8 cellular contexts compared by ENCODE assay signal in genomic region chr2:171999604-172000469, GRCh38. TPM values are rescaled to one million over a fixed set of nuclear protein-coding genes. Genes with fewer than 3 reads are reported as not detected.
DNase-seq lines count a peak whose midpoint lies in the region; TF ChIP-seq lines count a peak whose summit lies in the region.

Gene METAP1D (plus strand): TSS chr2:171999953. CDS start chr2:171999970, 17 bp downstream.

- H3K27ac ChIP-seq in H9 (ENCODE audit: insufficient read length, low read depth, low read length): peak within 1 kb of the TSS; percentile 5
- peak within 1 kb of the TSS; percentile 24 for H3K27ac ChIP-seq in neural cell (ENCODE audit: low read length)

- no peak within 1 kb of the TSS for H2BK5ac ChIP-seq in H9 (ENCODE audit: insufficient read length, low read length)

- H2BK20ac ChIP-seq in H9 (ENCODE audit: low read depth, low read length, poor library complexity, severe bottlenecking): no peak within 1 kb of the TSS

- H3K4ac ChIP-seq in H9 (ENCODE audit: low read depth, low read length): no peak within 1 kb of the TSS

- H4K5ac ChIP-seq in H9 (ENCODE audit: insufficient read length, low read depth, low read length): peak within 1 kb of the TSS; percentile 98

- DNase-seq in G401 (ENCODE audit: low spot score) (peak; percentile 93), H9 (peak; percentile 95), fibroblast of villous mesenchyme (ENCODE audit: low read depth) (peak; percentile 88)
- peak; percentile 95 for DNase-seq in activated effector memory CD4-positive, alpha-beta T cell treated with anti-CD3 and anti-CD28 coated beads, Interleukin-2, amount 50 U/mL, for 16 hours

- no peak; the same call in 2 of the 3 replicates for TF ChIP-seq CTCF in H9 (conservative IDR thresholded peaks at IDR 0.05)
- no peak for TF ChIP-seq CTCF in Loucy (conservative IDR thresholded peaks at IDR 0.05; ENCODE audit: low read length)
- no peak for TF ChIP-seq CTCF in fibroblast of villous mesenchyme (IDR thresholded peaks at IDR 0.05; ENCODE audit: insufficient read depth, low read depth, low read length)
- TF ChIP-seq CTCF in neural cell (IDR thresholded peaks at IDR 0.05; ENCODE audit: poor library complexity, severe bottlenecking): peak; percentile 2

- H3K4me1 Mint-ChIP-seq in H9: peaks cover 16% of the 10 kb centered on the region in 2 experiments
- peaks cover 35% of the 10 kb centered on the region for H3K4me1 Mint-ChIP-seq in stimulated activated naive CD8-positive, alpha-beta T cell treated with anti-CD3 and anti-CD28 coated beads, Interleukin-15, Interleukin-2, amounts not matched to agents 100 ng/mL and 50 ng/mL, for 24 hours (ENCODE audit: low read depth)

- TF ChIP-seq POLR2A in Raji (IDR thresholded peaks at IDR 0.05; ENCODE audit: insufficient read depth, low read depth, low read length): peak; percentile 97

- no peaks in the 10 kb centered on the region for H3K36me3 ChIP-seq in Loucy (ENCODE audit: insufficient read depth, low read length)
- H3K36me3 ChIP-seq in neural cell (ENCODE audit: insufficient read depth, low read length): no peaks in the 10 kb centered on the region

- peak within 1 kb of the TSS; percentile 98 for H3K9ac ChIP-seq in H9 (ENCODE audit: extremely low read depth, insufficient read length, low read length)
- H3K9ac ChIP-seq in Loucy (ENCODE audit: low read depth, low read length, poor library complexity, severe bottlenecking): peak within 1 kb of the TSS; percentile 68
- H3K9ac ChIP-seq in neural cell (ENCODE audit: low read length): peak within 1 kb of the TSS; percentile 63

- H3K9me2 ChIP-seq in Loucy (replicated peaks; ENCODE audit: low read depth, low read length): no peaks in the 10 kb centered on the region
- no peaks in the 10 kb centered on the region for H3K9me2 ChIP-seq in neural cell (ENCODE audit: insufficient read depth, low read length)

- H3F3A ChIP-seq in Loucy (ENCODE audit: low read depth): no peaks in the 10 kb centered on the region
- no peaks in the 10 kb centered on the region for H3F3A ChIP-seq in neural cell (ENCODE audit: insufficient read depth, low read length, poor library complexity, severe bottlenecking)

- H3K23ac ChIP-seq in H9 (ENCODE audit: insufficient read length, low read depth, low read length): no peak within 1 kb of the TSS

- no peak within 1 kb of the TSS for H2AK5ac ChIP-seq in H9 (ENCODE audit: insufficient read length, low read length)

- H3K27me3 ChIP-seq in H9 (ENCODE audit: insufficient read depth, low read length): no peaks in the 10 kb centered on the region
- H3K27me3 ChIP-seq in Loucy (ENCODE audit: insufficient read depth, low read length, poor library complexity, severe bottlenecking): no peaks in the 10 kb centered on the region
- no peaks in the 10 kb centered on the region for H3K27me3 ChIP-seq in neural cell (ENCODE audit: insufficient read depth, low read depth, low read length)

- no peaks in the 10 kb centered on the region for H3K79me2 ChIP-seq in H9 (ENCODE audit: insufficient read depth, low read length)
- H3K79me2 ChIP-seq in Loucy (ENCODE audit: insufficient read depth, low read length): no peaks in the 10 kb centered on the region
- no peaks in the 10 kb centered on the region for H3K79me2 ChIP-seq in neural cell (replicated peaks; ENCODE audit: insufficient read depth, low read length)

- no peak within 1 kb of the TSS for H2BK120ac ChIP-seq in H9 (ENCODE audit: low read depth, low read length, poor library complexity, severe bottlenecking)

- H3K36me3 Mint-ChIP-seq in H9 (ENCODE audit: insufficient read depth in 1 of 3, low read depth in 3 of 3): no peaks in the 10 kb centered on the region
- H3K36me3 Mint-ChIP-seq in stimulated activated naive CD8-positive, alpha-beta T cell treated with anti-CD3 and anti-CD28 coated beads, Interleukin-15, Interleukin-2, amounts not matched to agents 100 ng/mL and 50 ng/mL, for 24 hours (ENCODE audit: low read depth): peaks cover 4% of the 10 kb centered on the region

- in situ Hi-C loops in G401 (cut with HindIII; ENCODE audit: low sequenced_read_pairs): no loop called here

- TF ChIP-seq EP300 in neural cell (conservative IDR thresholded peaks at IDR 0.05; ENCODE audit: poor library complexity, severe bottlenecking): peak; percentile 77

- peak within 1 kb of the TSS; percentile 14 for H3K56ac ChIP-seq in H9 (ENCODE audit: insufficient read length, low read depth, low read length)

- peaks cover 22% of the 10 kb centered on the region for H3K27me3 Mint-ChIP-seq in H9 (ENCODE audit: low read depth)
- peaks cover 11% of the 10 kb centered on the region for H3K27me3 Mint-ChIP-seq in stimulated activated naive CD8-positive, alpha-beta T cell treated with anti-CD3 and anti-CD28 coated beads, Interleukin-15, Interleukin-2, amounts not matched to agents 100 ng/mL and 50 ng/mL, for 24 hours

- H4K91ac ChIP-seq in H9 (ENCODE audit: insufficient read length, low read depth, low read length): no peak within 1 kb of the TSS

- H3K4me2 ChIP-seq in H9 (ENCODE audit: insufficient read depth, insufficient read length, low read length): peak within 1 kb of the TSS; percentile 72
- peak within 1 kb of the TSS; percentile 91 for H3K4me2 ChIP-seq in Loucy (ENCODE audit: low read depth, low read length, poor library complexity, severe bottlenecking)
- H3K4me2 ChIP-seq in neural cell (ENCODE audit: low read length): peak within 1 kb of the TSS; percentile 69

- H2BK15ac ChIP-seq in H9 (ENCODE audit: low read depth, low read length): no peak within 1 kb of the TSS

- H3K9me3 ChIP-seq in H9 (ENCODE audit: control insufficient read depth, low read depth, low read length) (no peaks in the 10 kb centered on the region), Loucy (ENCODE audit: insufficient read depth, low read depth, low read length) (no peaks in the 10 kb centered on the region), neural cell (ENCODE audit: low read length) (no peaks in the 10 kb centered on the region)

- H3K18ac ChIP-seq in H9 (ENCODE audit: insufficient read length, low read depth, low read length): peak within 1 kb of the TSS; percentile 82

- H3K4me3 ChIP-seq in Loucy (ENCODE audit: low read length, poor library complexity, severe bottlenecking) (peak within 1 kb of the TSS; percentile 88), fibroblast of villous mesenchyme (ENCODE audit: low read depth, low read length) (peak within 1 kb of the TSS; percentile 89), neural cell (ENCODE audit: low read length) (peak within 1 kb of the TSS; percentile 86)

- no peaks in the 10 kb centered on the region for H4K20me1 ChIP-seq in H9 (ENCODE audit: control insufficient read depth, insufficient read depth, insufficient read length)
- H4K20me1 ChIP-seq in Loucy (ENCODE audit: insufficient read depth, low read length, poor library complexity, severe bottlenecking): no peaks in the 10 kb centered on the region
- H4K20me1 ChIP-seq in neural cell (ENCODE audit: insufficient read depth): no peaks in the 10 kb centered on the region

- peak within 1 kb of the TSS; percentile 91; the same call in 1 of the 2 replicates for H3K14ac ChIP-seq in H9 (ENCODE audit: insufficient read depth, low read length)

- peak; percentile 58 for TF ChIP-seq RAD21 in neural cell (conservative IDR thresholded peaks at IDR 0.05)

- H3K4me3 Mint-ChIP-seq in H9: peak within 1 kb of the TSS; percentile 83 to 94
- H3K4me3 Mint-ChIP-seq in stimulated activated naive CD8-positive, alpha-beta T cell treated with anti-CD3 and anti-CD28 coated beads, Interleukin-15, Interleukin-2, amounts not matched to agents 100 ng/mL and 50 ng/mL, for 24 hours: peak within 1 kb of the TSS; percentile 92

- H2BK12ac ChIP-seq in H9 (ENCODE audit: insufficient read length, low read depth, low read length): no peak within 1 kb of the TSS

- H3K27ac Mint-ChIP-seq in H9: peak within 1 kb of the TSS; percentile 95 to 99 (median 99)
- peak within 1 kb of the TSS; percentile 98 for H3K27ac Mint-ChIP-seq in stimulated activated naive CD8-positive, alpha-beta T cell treated with anti-CD3 and anti-CD28 coated beads, Interleukin-15, Interleukin-2, amounts not matched to agents 100 ng/mL and 50 ng/mL, for 24 hours

- H4K8ac ChIP-seq in H9 (replicated peaks; ENCODE audit: insufficient read length, low read depth, low read length): peak within 1 kb of the TSS; percentile 93

- no peaks in the 10 kb centered on the region for H3K9me3 Mint-ChIP-seq in H9
- H3K9me3 Mint-ChIP-seq in stimulated activated naive CD8-positive, alpha-beta T cell treated with anti-CD3 and anti-CD28 coated beads, Interleukin-15, Interleukin-2, amounts not matched to agents 100 ng/mL and 50 ng/mL, for 24 hours: no peaks in the 10 kb centered on the region

- no peaks in the 10 kb centered on the region for H3K23me2 ChIP-seq in H9 (ENCODE audit: insufficient read length, low read depth, low read length, poor library complexity, severe bottlenecking)

- H3K79me1 ChIP-seq in H9 (ENCODE audit: insufficient read depth, low read depth, low read length, poor library complexity, severe bottlenecking): no peaks in the 10 kb centered on the region

- H3K4me1 ChIP-seq in H9 (ENCODE audit: insufficient read depth, low read length) (no peaks in the 10 kb centered on the region), Loucy (ENCODE audit: insufficient read depth, low read length, poor library complexity, severe bottlenecking) (peaks cover 12% of the 10 kb centered on the region)

- H2AFZ ChIP-seq in H9 (ENCODE audit: low read length) (peak within 1 kb of the TSS; percentile 25), Loucy (ENCODE audit: low read length) (peak within 1 kb of the TSS; percentile 99), neural cell (ENCODE audit: low read depth, low read length) (peak within 1 kb of the TSS; percentile 54)

- WGBS in H9 (ENCODE audit: extremely low coverage, insufficient read length, low lambda C conversion rate): no CpG with 5 or more reads among the region's 73 CpGs

- no peak within 1 kb of the TSS for H3T11ph ChIP-seq in H9 (ENCODE audit: low read length)

TF ChIP-seq in neural cell, 6 proteins besides CTCF, POLR2A, EP300 and RAD21 (continues in another document):
- no peak for TF ChIP-seq POLR2AphosphoS5 (IDR thresholded peaks at IDR 0.05)
- no peak for TF ChIP-seq EZH2 (IDR thresholded peaks at IDR 0.05; ENCODE audit: borderline replicate concordance, insufficient read depth, low read length, poor library complexity, severe bottlenecking)
- TF ChIP-seq MXI1 (conservative IDR thresholded peaks at IDR 0.05; ENCODE audit: poor library complexity, severe bottlenecking): peak; percentile 100

RNA-seq across cellular contexts. Expression of gene METAP1D, which starts in this region (rescaled TPM):
- total RNA-seq in G401 (2014; rRNA removed; shearing (Covaris generic)): 6.5 and 63.2 TPM in 2 replicates
- total RNA-seq in H9 (2021): 5.2 and 6.4 TPM in 2 replicates
- 9.3 and 13.4 TPM in 2 replicates for total RNA-seq in fibroblast of villous mesenchyme
- polyA plus RNA-seq in neural cell: 4.7 and 5.4 TPM in 2 replicates
- 5.1 and 9.3 TPM in 2 replicates for polyA minus RNA-seq in neural cell

Comparison
In these comparisons a context has a peak if more than half of its experiments do, and no peak if none do; other contexts are left out.
1. Peak in every context shown above with its lines: DNase-seq, H3K4me3 ChIP-seq and H3K27ac ChIP-seq.
2. H2AFZ ChIP-seq: peak in every context shown above with its lines; median percentile 99 in Loucy; 54 in neural cell; 25 in H9.